15 cellular contexts compared by ENCODE assay signal in the genomic region with DNA sequence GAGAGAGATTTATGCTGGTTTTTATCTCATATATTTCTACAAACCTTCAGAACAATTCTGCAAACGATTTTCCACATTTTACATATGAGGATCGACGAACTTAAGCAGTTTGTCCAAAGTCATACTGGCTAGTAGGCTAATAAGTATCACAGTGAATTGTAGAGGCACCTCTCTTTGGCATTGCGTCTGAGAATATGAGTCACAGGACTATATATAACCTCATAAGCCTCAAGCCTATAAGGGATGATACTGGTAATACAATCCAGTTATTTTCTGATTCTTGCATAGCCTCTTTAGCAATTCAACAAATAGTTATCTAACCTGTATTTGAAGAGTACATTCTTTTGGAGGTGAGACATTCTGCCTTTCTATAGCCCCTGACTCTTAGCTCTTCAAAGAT.
"Had no signal": no experiment of that assay in that cellular context is flagged by ENCODE, and none has a peak within 500 bp of the region (broad histone marks: within the 10 kb centered on the region; RNA-seq: fewer than 3 reads in every experiment).

No MANE protein-coding gene starts in this region.

- H3K9ac ChIP-seq: parathyroid adenoma had no signal

- H2AFZ ChIP-seq: parathyroid adenoma had no signal

- H3K4me3 ChIP-seq: coronary artery, left lung, thoracic aorta had no signal

- H3K27ac Mint-ChIP-seq: activated naive CD4-positive, alpha-beta T cell treated with anti-CD3 and anti-CD28 coated beads, Interleukin-2, amount 50 U/mL, for 72 hours; activated T-helper 17 cell treated with anti-CD3 and anti-CD28 coated beads, Interleukin-2, amount 50 U/mL, for 72 hours; natural killer cell treated with Interleukin-12 subunit alpha and Interleukin-12 subunit beta and Interleukin-15 and Interleukin-18, amount 100 ng/mL, for 72 hours; T-helper 2 cell treated with Interferon-gamma antibody and Interleukin-4, amounts not matched to agents 5 μg/mL and 100 μg/mL, for 36 hours; type B pancreatic cell had no signal

- H3K27me3 Mint-ChIP-seq: activated T-helper 17 cell treated with anti-CD3 and anti-CD28 coated beads, Interleukin-2, amount 50 U/mL, for 72 hours; natural killer cell treated with Interleukin-12 subunit alpha and Interleukin-12 subunit beta and Interleukin-15 and Interleukin-18, amount 100 ng/mL, for 72 hours; type B pancreatic cell had no signal

- H3K36me3 Mint-ChIP-seq: natural killer cell treated with Interleukin-12 subunit alpha and Interleukin-12 subunit beta and Interleukin-15 and Interleukin-18, amount 100 ng/mL, for 72 hours; type B pancreatic cell had no signal

- H3K36me3 ChIP-seq: left lung, thoracic aorta had no signal

- ATAC-seq: activated naive CD4-positive, alpha-beta T cell treated with anti-CD3 and anti-CD28 coated beads, Interleukin-2, amount 50 U/mL, for 72 hours; activated T-helper 17 cell treated with anti-CD3 and anti-CD28 coated beads, Interleukin-2, amount 50 U/mL, for 72 hours; left lung; natural killer cell treated with Interleukin-12 subunit alpha and Interleukin-12 subunit beta and Interleukin-15 and Interleukin-18, amount 100 ng/mL, for 72 hours; SK-N-SH treated with all-trans-retinoic acid at 6 μM for 48 hours had no signal

- H3K4me1 Mint-ChIP-seq: activated T-helper 17 cell treated with anti-CD3 and anti-CD28 coated beads, Interleukin-2, amount 50 U/mL, for 72 hours had no signal

- DNase-seq: activated CD4-positive, alpha-beta T cell treated with anti-CD3 and anti-CD28 coated beads for 1 hour; activated T-cell treated with anti-CD3 and anti-CD28 coated beads, Interleukin-2, amount 50 U/mL, for 1 hour; left lung; midbrain; stimulated activated CD4-positive, alpha-beta T cell treated with anti-CD3 and anti-CD28 coated beads, Interleukin-4, amount 100 ng/mL, for 24 hours; stimulated activated naive CD4-positive, alpha-beta T cell treated with Interleukin-2 at 50 U/mL for 16 hours had no signal

- H3K27me3 ChIP-seq: left lung had no signal

- H3K27ac ChIP-seq: coronary artery, left lung, parathyroid adenoma, thoracic aorta had no signal

- H3K79me2 ChIP-seq: parathyroid adenoma had no signal

- H3K4me1 ChIP-seq: left lung, parathyroid adenoma had no signal

- H3K4me3 Mint-ChIP-seq: activated T-helper 17 cell treated with anti-CD3 and anti-CD28 coated beads, Interleukin-2, amount 50 U/mL, for 72 hours; natural killer cell treated with Interleukin-12 subunit alpha and Interleukin-12 subunit beta and Interleukin-15 and Interleukin-18, amount 100 ng/mL, for 72 hours; T-helper 2 cell treated with Interferon-gamma antibody and Interleukin-4, amounts not matched to agents 5 μg/mL and 100 μg/mL, for 36 hours; type B pancreatic cell had no signal

- H3K9me3 ChIP-seq: thoracic aorta had no signal
